ENCODE assay signal across 8 cellular contexts in the genomic region with DNA sequence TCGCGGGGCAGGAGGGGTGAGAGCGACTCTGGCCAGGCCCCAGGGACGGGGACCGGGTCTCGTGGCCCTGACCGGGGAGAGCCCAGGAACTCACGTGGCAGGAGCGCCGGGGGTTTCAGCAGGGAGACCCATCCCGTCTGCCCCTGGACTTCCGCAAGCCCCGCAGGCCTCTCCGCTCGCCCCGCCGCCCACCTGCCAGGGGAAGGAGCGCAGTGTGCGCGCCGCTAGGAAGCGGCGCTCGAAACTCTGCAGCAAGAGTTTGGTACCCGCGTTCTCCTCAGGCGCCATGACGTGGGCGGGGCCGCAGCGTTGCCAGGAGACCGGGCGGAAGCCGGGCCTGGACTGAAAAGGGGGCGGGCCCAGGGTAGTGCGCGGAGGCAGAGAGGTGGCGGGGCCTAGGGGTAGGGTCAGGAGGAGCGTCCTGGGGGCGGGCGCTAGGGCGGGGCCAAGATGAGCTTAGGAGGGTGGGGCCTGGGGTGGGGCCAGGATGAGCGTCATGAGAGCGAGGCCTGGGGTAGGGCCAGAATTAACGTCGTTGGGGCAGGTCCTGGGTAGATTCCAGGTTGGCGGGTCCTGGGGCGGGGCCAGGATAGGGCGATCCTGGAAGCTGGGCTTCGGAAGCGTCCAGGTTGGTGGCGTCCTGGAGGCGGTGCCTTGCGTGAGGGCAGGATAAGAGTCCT. TPM values are rescaled to one million over a fixed set of nuclear protein-coding genes. Genes with fewer than 3 reads are reported as not detected.
DNase-seq lines count a peak whose midpoint lies in the region; ATAC-seq and TF ChIP-seq lines count a peak whose summit lies in the region.

No MANE protein-coding gene starts in this region.

- no peaks in the 10 kb centered on the region for H3K27me3 ChIP-seq in testis

- H3K4me1 ChIP-seq in testis, result no peaks in the 10 kb centered on the region

- peak overlapping the region; percentile 96 for H3K4me3 Mint-ChIP-seq in activated naive CD4-positive, alpha-beta T cell treated with anti-CD3 and anti-CD28 coated beads, Interleukin-2, amount 50 U/mL, for 24 hours

- peak overlapping the region; percentile 67 to 93 for H3K27ac ChIP-seq in testis

- H3K36me3 Mint-ChIP-seq in activated naive CD4-positive, alpha-beta T cell treated with anti-CD3 and anti-CD28 coated beads, Interleukin-2, amount 50 U/mL, for 24 hours, result peaks cover 2% of the 10 kb centered on the region

- no peaks in the 10 kb centered on the region for H3K9me3 Mint-ChIP-seq in activated naive CD4-positive, alpha-beta T cell treated with anti-CD3 and anti-CD28 coated beads, Interleukin-2, amount 50 U/mL, for 24 hours

- H3K4me3 ChIP-seq in NB4 (ENCODE audit: low read depth, low read length), result peak overlapping the region; percentile 70
- H3K4me3 ChIP-seq in testis, result peak overlapping the region; percentile 74 to 75

- H3K27ac Mint-ChIP-seq in activated naive CD4-positive, alpha-beta T cell treated with anti-CD3 and anti-CD28 coated beads, Interleukin-2, amount 50 U/mL, for 24 hours, result peak overlapping the region; percentile 97

- H3K36me3 ChIP-seq in testis (ENCODE audit: low read depth, missing control alignments), result no peaks in the 10 kb centered on the region

- intact Hi-C loops in testis (cut with DNase I; ENCODE audit: low total_unique reads), result no loop called here

- TF ChIP-seq CTCF in NB4 (IDR thresholded peaks at IDR 0.05; ENCODE audit: low read depth, low read length) (no peak), testis (IDR thresholded peaks at IDR 0.05) (no peak)

- ATAC-seq in HG02571 (IDR thresholded peaks at IDR 0.05; ENCODE audit: unreplicated experiment), result peak; percentile 100

- DNase-seq in GM04504 (ENCODE audit: low read depth), result peak; percentile 96
- DNase-seq in NB4 (ENCODE audit: low read depth), result peak; percentile 98
- DNase-seq in SK-N-DZ (ENCODE audit: low spot score), result peak; percentile 96
- peak; percentile 99 for DNase-seq in globus pallidus (ENCODE audit: low spot score)
- peak; percentile 98 for DNase-seq in occipital lobe (lab: John Stamatoyannopoulos, UW)
- peak; percentile 99 for DNase-seq in testis

- peak; percentile 48 for TF ChIP-seq POLR2A in NB4 (IDR thresholded peaks at IDR 0.05; ENCODE audit: extremely low read depth, insufficient read length)
- no peak for TF ChIP-seq POLR2A in testis (IDR thresholded peaks at IDR 0.05)

- H3K27me3 Mint-ChIP-seq in activated naive CD4-positive, alpha-beta T cell treated with anti-CD3 and anti-CD28 coated beads, Interleukin-2, amount 50 U/mL, for 24 hours, result no peaks in the 10 kb centered on the region

- H3K4me1 Mint-ChIP-seq in activated naive CD4-positive, alpha-beta T cell treated with anti-CD3 and anti-CD28 coated beads, Interleukin-2, amount 50 U/mL, for 24 hours, result peaks cover 16% of the 10 kb centered on the region

- WGBS in testis, 2 donors, result 0 to 2% methylated on average over 7 to 54 of the region's 54 CpGs

- no peaks in the 10 kb centered on the region for H3K9me3 ChIP-seq in testis

RNA-seq across cellular contexts. Expression of a gene that starts 29.7 kb away (rescaled TPM):
- polyA plus RNA-seq in SK-N-DZ (2014; cell fraction: cytosol; rRNA removed), result 2.8 TPM in 1 of 2 replicates, not detected in the other
- 0.66 TPM in 1 of 2 replicates, not detected in the other for polyA plus RNA-seq in SK-N-DZ (2014; cell fraction: nucleus; rRNA removed)
- total RNA-seq in occipital lobe (0.62 TPM), testis (not detected)
- polyA plus RNA-seq in testis (ENCODE audit: insufficient read depth, low read depth, low replicate concordance), result not detected

Comparison
In these comparisons a context has a peak if more than half of its experiments do, and no peak if none do; other contexts are left out.
1. Peak in every context shown above with its lines: DNase-seq, ATAC-seq, H3K4me3 ChIP-seq and H3K27ac ChIP-seq.